ENCODE assay signal across 17 cellular contexts in genomic region chr3:122898298-122898697, GRCh38.
DNase-seq lines count a peak whose midpoint lies in the region; ATAC-seq, FAIRE-seq and TF ChIP-seq lines count a peak whose summit lies in the region.
"Had no signal": no experiment of that assay in that cellular context is flagged by ENCODE, and none has a peak within 500 bp of the region (broad histone marks: within the 10 kb centered on the region; RNA-seq: fewer than 3 reads in every experiment).

No MANE protein-coding gene starts in this region.

- FAIRE-seq in H1 (lab: Jason Lieb, UNC): no peak
- FAIRE-seq: A549, D721Med, GM19239, H54 had no signal

- H3K4me1 ChIP-seq in right cardiac atrium (ENCODE audit: control insufficient read depth, insufficient read depth, low read length) (peaks cover 3% of the 10 kb centered on the region), mammary epithelial cell (ENCODE audit: insufficient read depth, low read length) (peaks cover 38% of the 10 kb centered on the region), H1 (replicated peaks in 1 of 4; ENCODE audit: control insufficient read depth in 3 of 4, insufficient read depth in 4 of 4, low read length in 3 of 4) (peaks cover 3 to 5% (median 4%) of the 10 kb centered on the region in 4 experiments; a peak in 5 of 7 replicates)

- no peak overlapping the region for H3K9ac ChIP-seq in mammary epithelial cell (ENCODE audit: insufficient read depth, low read length)
- H3K9ac ChIP-seq in H1 (replicated peaks in 1 of 4; ENCODE audit: extremely low read depth in 1 of 4, low read depth in 3 of 4, low read length in 3 of 4): no peak overlapping the region

- no peak for DNase-seq in Right ventricle myocardium superior
- no peak for DNase-seq in right cardiac atrium
- DNase-seq in mammary epithelial cell: peak; percentile 72
- no peak for DNase-seq in H1 (ENCODE audit: low read depth in 1 of 2, low spot score in 2 of 2)
- DNase-seq in left lobe of liver (ENCODE audit: low spot score): no peak
- DNase-seq in NCI-H2107 (lab: John Stamatoyannopoulos, UW): no peak
- no peak for DNase-seq in NCI-H446 treated with DMSO at 0.1 percent for 48 hours (lab: John Stamatoyannopoulos, UW)
- DNase-seq: CD8-positive, alpha-beta T cell; COR-L47; DMS153; GF-D8; IMR-90 had no signal

- H2AFZ ChIP-seq in mammary epithelial cell (ENCODE audit: low read depth, low read length) (peak overlapping the region; percentile 77), H1 (ENCODE audit: low read length) (0 out of 2 replicates have a peak overlapping the region, but pooled peaks have one; percentile 74)

- H4K91ac ChIP-seq in H1 (replicated peaks; ENCODE audit: insufficient read length, low read length): no peak overlapping the region

- intact Hi-C loops in Right ventricle myocardium superior (cut with DNase I): no loop called here
- intact Hi-C loops in right cardiac atrium (cut with DNase I): no loop called here
- intact Hi-C loops in mammary epithelial cell (cut with micrococcal nuclease): no loop called here

- H3K14ac ChIP-seq in H1 (ENCODE audit: insufficient read length): no peak overlapping the region

- TF ChIP-seq EP300 in H1 (IDR thresholded peaks at IDR 0.05; ENCODE audit: borderline replicate concordance in 1 of 2, low read depth in 2 of 2, low read length in 2 of 2): no peak

- CTCF ChIA-PET in mammary epithelial cell (lab: Charles Lee; ENCODE audit: low non-redundant PET): no interaction called here
- CTCF ChIA-PET in H1 (lab: Charles Lee; ENCODE audit: partially characterized antibody): interaction anchor here (0.6 to 1.2 kb wide), 2 partner anchors 39 to 219 kb away, joined by 3 read pairs; no protein-coding TSS in a partner anchor

- no peaks in the 10 kb centered on the region for H3K23me2 ChIP-seq in H1 (ENCODE audit: low read depth, low read length)

- H3K27me3 ChIP-seq in right cardiac atrium (ENCODE audit: control insufficient read depth, insufficient read depth): no peaks in the 10 kb centered on the region
- no peaks in the 10 kb centered on the region for H3K27me3 ChIP-seq in mammary epithelial cell (ENCODE audit: insufficient read depth, low read length)
- no peaks in the 10 kb centered on the region for H3K27me3 ChIP-seq in H1 (replicated peaks in 1 of 4; ENCODE audit: control insufficient read depth in 3 of 4, extremely low read depth in 1 of 4, insufficient read depth in 3 of 4, low read length in 3 of 4)

- no peak for TF ChIP-seq RAD21 in H1 (IDR thresholded peaks at IDR 0.05 in 1 of 2, conservative IDR thresholded peaks at IDR 0.05 in 1 of 2; ENCODE audit: low read depth in 2 of 2, low read length in 2 of 2)

- no peak overlapping the region for H2AK5ac ChIP-seq in H1 (ENCODE audit: low read depth, low read length)

- no peak overlapping the region for H2BK5ac ChIP-seq in H1 (ENCODE audit: low read depth, low read length)

- POLR2A ChIA-PET in H1 (lab: Charles Lee; ENCODE audit: partially characterized antibody): interaction anchor here (1.1 kb wide), 1 partner anchor 9 kb away, joined by 4 read pairs; no protein-coding TSS in a partner anchor

- dilution Hi-C loops in mammary epithelial cell (cut with HindIII; ENCODE audit: low sequenced_read_pairs): no loop called here

- H3K56ac ChIP-seq in H1 (replicated peaks; ENCODE audit: insufficient read length, low read depth, low read length): no peak overlapping the region

- H2BK120ac ChIP-seq in H1 (replicated peaks; ENCODE audit: low read depth, low read length): no peak overlapping the region

- H3K79me2 ChIP-seq in mammary epithelial cell (ENCODE audit: insufficient read depth, low read length): no peaks in the 10 kb centered on the region
- no peaks in the 10 kb centered on the region for H3K79me2 ChIP-seq in H1 (ENCODE audit: control insufficient read depth in 1 of 2, insufficient read depth in 2 of 2, low read length in 2 of 2)

- no peak overlapping the region for H2BK15ac ChIP-seq in H1 (ENCODE audit: low read length)

- H2BK12ac ChIP-seq in H1 (ENCODE audit: low read depth, low read length): no peak overlapping the region

- no peak overlapping the region for H4K8ac ChIP-seq in H1 (ENCODE audit: extremely low read depth, insufficient read depth, low read length)

- no peak for TF ChIP-seq POLR2A in H1 (IDR thresholded peaks at IDR 0.05; ENCODE audit: control extremely low read depth in 1 of 2, low read depth in 2 of 2, low read length in 2 of 2)

- peak overlapping the region; percentile 65 for H3K4me2 ChIP-seq in mammary epithelial cell (ENCODE audit: insufficient read depth, low read depth, low read length)
- H3K4me2 ChIP-seq in H1 (ENCODE audit: insufficient read depth in 1 of 2, low read depth in 2 of 2, low read length in 2 of 2): no peak overlapping the region
- H3K4me2 ChIP-seq: A549 had no signal

- no peak overlapping the region for H4K5ac ChIP-seq in H1 (ENCODE audit: insufficient read length, low read depth, low read length)

- ATAC-seq in Right ventricle myocardium superior (ENCODE audit: poor library complexity) (peak; percentile 71), right cardiac atrium (no peak), left lobe of liver (peak; percentile 68)
- ATAC-seq: A549; CD8-positive, alpha-beta T cell; HCT116 had no signal

- H3K79me1 ChIP-seq in H1 (ENCODE audit: low read depth, low read length): no peaks in the 10 kb centered on the region

- H3K4me3 ChIP-seq in right cardiac atrium (ENCODE audit: low read length) (no peak overlapping the region), mammary epithelial cell (replicated peaks in 1 of 3; ENCODE audit: insufficient read depth in 1 of 3, low read depth in 2 of 3, low read length in 3 of 3) (no peak overlapping the region), H1 (ENCODE audit: extremely low read depth in 1 of 4, insufficient read depth in 2 of 4, low read depth in 3 of 4, low read length in 4 of 4) (no peak overlapping the region)
- H3K4me3 ChIP-seq: A549 had no signal

- no peak overlapping the region for H3K18ac ChIP-seq in H1 (ENCODE audit: extremely low read depth, low read length)

- in situ Hi-C loops in mammary epithelial cell (cut with MboI; ENCODE audit: low sequenced_read_pairs in 2 of 2): no loop called here

- no peak overlapping the region for H3K4ac ChIP-seq in H1 (replicated peaks; ENCODE audit: insufficient read length, low read depth, low read length)

- no TSS peak for BruUV-seq in mammary epithelial cell (replicated peaks; lab: Mats Ljungman, UMichigan)

- H3K36me3 ChIP-seq in mammary epithelial cell (ENCODE audit: insufficient read depth, low read length): no peaks in the 10 kb centered on the region
- no peaks in the 10 kb centered on the region for H3K36me3 ChIP-seq in H1 (ENCODE audit: control insufficient read depth in 2 of 4, insufficient read depth in 4 of 4, low read length in 3 of 4)

- H3K27ac ChIP-seq in right cardiac atrium (ENCODE audit: low read length) (no peak overlapping the region), mammary epithelial cell (ENCODE audit: insufficient read depth, low read depth, low read length) (no peak overlapping the region), H1 (ENCODE audit: low read depth, low read length) (no peak overlapping the region)
- H3K27ac ChIP-seq: A549 had no signal

- no peak overlapping the region for H2BK20ac ChIP-seq in H1 (ENCODE audit: low read length)

- H3K23ac ChIP-seq in H1 (ENCODE audit: insufficient read length): no peak overlapping the region

- H4K20me1 ChIP-seq in mammary epithelial cell (ENCODE audit: insufficient read depth, low read length) (no peaks in the 10 kb centered on the region), H1 (replicated peaks in 1 of 2; ENCODE audit: control insufficient read depth in 1 of 2, insufficient read depth in 2 of 2, low read length in 2 of 2) (no peaks in the 10 kb centered on the region)

- 34% methylated on average over 4 of the region's 4 CpGs for WGBS in right cardiac atrium
- WGBS in mammary epithelial cell (ENCODE audit: low coverage, missing lambda C conversion rate): 3% methylated on average over 4 of the region's 4 CpGs
- 92% methylated on average over 4 of the region's 4 CpGs; no CpG with 5 or more reads in 1 of the 2 experiments for WGBS in H1 (ENCODE audit: extremely low coverage in 1 of 2, insufficient coverage in 1 of 2, insufficient read length in 1 of 2, insufficient replicate concordance in 2 of 2, low coverage in 1 of 2, low lambda C conversion rate in 2 of 2, missing lambda C conversion rate in 1 of 2), 2 experiments

- H3K9me3 ChIP-seq in right cardiac atrium (ENCODE audit: control insufficient read depth, low read length) (no peaks in the 10 kb centered on the region), mammary epithelial cell (replicated peaks; ENCODE audit: insufficient read depth, low read length) (no peaks in the 10 kb centered on the region), H1 (ENCODE audit: insufficient read depth in 2 of 2, low read depth in 1 of 2, low read length in 1 of 2) (no peaks in the 10 kb centered on the region)
- H3K9me3 ChIP-seq: A549 had no signal

- TF ChIP-seq CTCF in mammary epithelial cell (conservative IDR thresholded peaks at IDR 0.05 in 1 of 2, IDR thresholded peaks at IDR 0.05 in 1 of 2; ENCODE audit: extremely low read depth in 1 of 2, insufficient read depth in 1 of 2, low read depth in 1 of 2, low read length in 2 of 2) (no peak), H1 (IDR thresholded peaks at IDR 0.05; ENCODE audit: control extremely low read depth in 1 of 3, insufficient read depth in 1 of 3, low read depth in 1 of 3, low read length in 3 of 3) (no peak)

TF ChIP-seq in H1, 55 proteins besides CTCF, POLR2A, EP300 and RAD21 (continues in another document):
- no peak for TF ChIP-seq ASH2L (IDR thresholded peaks at IDR 0.05; ENCODE audit: low read length)
- no peak for TF ChIP-seq RNF2 (IDR thresholded peaks at IDR 0.05; ENCODE audit: borderline replicate concordance, low read depth, low read length, missing control alignments, poor library complexity, severe bottlenecking)
- no peak for TF ChIP-seq CEBPB (IDR thresholded peaks at IDR 0.05; ENCODE audit: low read depth, low read length)
- no peak for TF ChIP-seq SP4 (IDR thresholded peaks at IDR 0.05; ENCODE audit: low read length)
- no peak for TF ChIP-seq POLR2AphosphoS5 (IDR thresholded peaks at IDR 0.05; ENCODE audit: low read depth, low read length)
- TF ChIP-seq, protein P1, sequence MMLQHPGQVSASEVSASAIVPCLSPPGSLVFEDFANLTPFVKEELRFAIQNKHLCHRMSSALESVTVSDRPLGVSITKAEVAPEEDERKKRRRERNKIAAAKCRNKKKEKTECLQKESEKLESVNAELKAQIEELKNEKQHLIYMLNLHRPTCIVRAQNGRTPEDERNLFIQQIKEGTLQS (IDR thresholded peaks at IDR 0.05; ENCODE audit: insufficient read depth, low read depth, low read length): no peak
- TF ChIP-seq BRCA1 (IDR thresholded peaks at IDR 0.05; ENCODE audit: low read depth, low read length): no peak
- no peak for TF ChIP-seq TBP (IDR thresholded peaks at IDR 0.05; ENCODE audit: low read depth, low read length)
- no peak for TF ChIP-seq SP1 (IDR thresholded peaks at IDR 0.05; ENCODE audit: low read depth, low read length)
- no peak for TF ChIP-seq KDM4A (IDR thresholded peaks at IDR 0.05; ENCODE audit: low read depth, low read length, severe bottlenecking)
- no peak for TF ChIP-seq CTBP2 (IDR thresholded peaks at IDR 0.05; ENCODE audit: borderline replicate concordance, insufficient read depth, insufficient read length, low read length)
- TF ChIP-seq TEAD4 (IDR thresholded peaks at IDR 0.05; ENCODE audit: low read depth, low read length): no peak

Comparison
In these comparisons a context has a peak if more than half of its experiments do, and no peak if none do; other contexts are left out.
1. ATAC-seq: peak in Right ventricle myocardium superior (single experiment) and left lobe of liver (single experiment); none in right cardiac atrium (0 of 2).